16 cellular contexts compared by ENCODE assay signal in genomic region chr3:102238362-102238761, GRCh38.
DNase-seq lines count a peak whose midpoint lies in the region; ATAC-seq and TF ChIP-seq lines count a peak whose summit lies in the region.
"Had no signal": no experiment of that assay in that cellular context is flagged by ENCODE, and none has a peak within 500 bp of the region (broad histone marks: within the 10 kb centered on the region; RNA-seq: fewer than 3 reads in every experiment).

No MANE protein-coding gene starts in this region.

- intact Hi-C loops in prostate gland (cut with DNase I), result no loop called here

- no peak for TF ChIP-seq CTCF in epithelial cell of esophagus (IDR thresholded peaks at IDR 0.05; ENCODE audit: insufficient read depth, low read depth, low read length, missing control alignments)
- no peak for TF ChIP-seq CTCF in prostate gland (IDR thresholded peaks at IDR 0.05)

- no peak overlapping the region for H3K4me3 Mint-ChIP-seq in activated T-cell treated with anti-CD3 and anti-CD28 coated beads, Interleukin-2, amount 50 U/mL, for 4 hours
- H3K4me3 Mint-ChIP-seq: effector memory CD8-positive, alpha-beta T cell had no signal

- no peaks in the 10 kb centered on the region for H3K36me3 Mint-ChIP-seq in activated T-cell treated with anti-CD3 and anti-CD28 coated beads, Interleukin-2, amount 50 U/mL, for 4 hours (ENCODE audit: insufficient read depth)

- H3K4me3 ChIP-seq in HUES48 (ENCODE audit: low read depth, low read length) (no peak overlapping the region), epithelial cell of esophagus (ENCODE audit: low read length) (no peak overlapping the region), prostate gland (no peak overlapping the region)
- H3K4me3 ChIP-seq: BLaER1 treated with 17β-estradiol and CSF1 and Interleukin-3, amounts not matched to agents 10 nM and 100 nM; gastroesophageal sphincter had no signal

- H3K9me3 Mint-ChIP-seq in activated T-cell treated with anti-CD3 and anti-CD28 coated beads, Interleukin-2, amount 50 U/mL, for 4 hours, result no peaks in the 10 kb centered on the region
- H3K9me3 Mint-ChIP-seq: effector memory CD8-positive, alpha-beta T cell had no signal

- H3K9me3 ChIP-seq in HUES48 (ENCODE audit: control insufficient read depth, insufficient read depth, low read length) (no peaks in the 10 kb centered on the region), prostate gland (no peaks in the 10 kb centered on the region)
- H3K9me3 ChIP-seq: BLaER1 treated with 17β-estradiol and CSF1 and Interleukin-3, amounts not matched to agents 10 nM and 100 nM; gastroesophageal sphincter had no signal

- peaks cover 1% of the 10 kb centered on the region for H3K4me1 Mint-ChIP-seq in activated T-cell treated with anti-CD3 and anti-CD28 coated beads, Interleukin-2, amount 50 U/mL, for 4 hours (ENCODE audit: low read depth)

- no peak overlapping the region for H3K9ac ChIP-seq in HUES48 (ENCODE audit: low read depth, low read length)
- H3K9ac ChIP-seq: BLaER1 treated with 17β-estradiol and CSF1 and Interleukin-3, amounts not matched to agents 10 nM and 100 nM had no signal

- DNase-seq in NCI-H774 (lab: John Stamatoyannopoulos, UW) (peak; percentile 56), epithelial cell of esophagus (ENCODE audit: low read depth) (peak; percentile 96), prostate gland (ENCODE audit: low spot score) (peak; percentile 47), ureter (ENCODE audit: low spot score) (no peak), HPDE6-E6E7 (ENCODE audit: extremely low spot score) (no peak)
- DNase-seq in activated T-cell treated with anti-CD3 and anti-CD28 coated beads, Interleukin-2, amount 50 U/mL, for 4 hours, result no peak
- DNase-seq: activated CD4-positive, alpha-beta T cell treated with anti-CD3 and anti-CD28 coated beads, Interleukin-2, amount 50 U/mL, for 4 hours; activated T-cell treated with anti-CD3 and anti-CD28 coated beads, Interleukin-2, amount 50 U/mL, for 1 hour; effector memory CD8-positive, alpha-beta T cell; kidney; NCI-H2029 treated with DMSO at 0.1 percent for 48 hours; stimulated activated CD4-positive, alpha-beta T cell treated with anti-CD3 and anti-CD28 coated beads, Interleukin-4, amount 100 ng/mL, for 24 hours; T1000 had no signal

- no peak for ATAC-seq in activated T-cell treated with anti-CD3 and anti-CD28 coated beads, Interleukin-2, amount 50 U/mL, for 4 hours
- ATAC-seq: effector memory CD8-positive, alpha-beta T cell; gastroesophageal sphincter had no signal

- H3K36me3 ChIP-seq in HUES48 (ENCODE audit: control insufficient read depth, insufficient read depth, low read length) (no peaks in the 10 kb centered on the region), prostate gland (no peaks in the 10 kb centered on the region)
- H3K36me3 ChIP-seq: BLaER1 treated with 17β-estradiol and CSF1 and Interleukin-3, amounts not matched to agents 10 nM and 100 nM; gastroesophageal sphincter had no signal

- peak overlapping the region; percentile 40 for H3K27ac ChIP-seq in HUES48 (ENCODE audit: low read depth, low read length)
- H3K27ac ChIP-seq in prostate gland, result peak overlapping the region; percentile 16 to 39
- H3K27ac ChIP-seq: BLaER1 treated with 17β-estradiol and CSF1 and Interleukin-3, amounts not matched to agents 10 nM and 100 nM; gastroesophageal sphincter had no signal

- H3K4me1 ChIP-seq in HUES48 (ENCODE audit: control insufficient read depth, insufficient read depth, low read length) (peaks cover 26% of the 10 kb centered on the region), prostate gland (replicated peaks) (no peaks in the 10 kb centered on the region)
- H3K4me1 ChIP-seq: gastroesophageal sphincter had no signal

- H3K27me3 Mint-ChIP-seq in activated T-cell treated with anti-CD3 and anti-CD28 coated beads, Interleukin-2, amount 50 U/mL, for 4 hours (ENCODE audit: low read depth), result peaks cover 4% of the 10 kb centered on the region

- TF ChIP-seq POLR2A in prostate gland (IDR thresholded peaks at IDR 0.05), result no peak

- H3K27me3 ChIP-seq in HUES48 (ENCODE audit: control insufficient read depth, insufficient read depth, low read length) (no peaks in the 10 kb centered on the region), prostate gland (replicated peaks; ENCODE audit: insufficient read depth) (no peaks in the 10 kb centered on the region)
- H3K27me3 ChIP-seq: BLaER1 treated with 17β-estradiol and CSF1 and Interleukin-3, amounts not matched to agents 10 nM and 100 nM; gastroesophageal sphincter had no signal

Comparison
In these comparisons a context has a peak if more than half of its experiments do, and no peak if none do; other contexts are left out.
1. DNase-seq: peak in NCI-H774 (single experiment), epithelial cell of esophagus (single experiment) and prostate gland (single experiment); none in ureter (single experiment), activated T-cell treated with anti-CD3 and anti-CD28 coated beads, Interleukin-2, amount 50 U/mL, for 4 hours (single experiment) and HPDE6-E6E7 (single experiment).